ENCODE assay signal across 1 cellular context in the genomic region with DNA sequence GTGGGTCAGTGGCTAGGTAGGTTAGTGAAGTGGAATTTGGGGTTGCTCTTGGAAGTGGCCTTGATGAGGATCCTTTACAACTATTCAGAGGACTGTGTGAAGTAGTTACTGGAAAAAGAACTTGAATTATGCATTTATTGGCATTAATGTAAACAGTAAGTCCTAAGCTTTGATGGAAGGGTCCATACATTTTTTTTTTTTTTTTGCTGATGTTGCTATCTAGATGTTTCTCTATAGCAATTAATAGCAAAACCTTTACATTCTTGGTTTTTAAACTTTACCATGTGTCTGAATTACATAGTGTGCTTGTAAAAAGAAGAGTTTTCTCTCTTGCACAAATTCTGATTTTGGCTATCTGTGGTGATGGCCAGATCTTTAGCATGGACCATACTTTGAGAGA.
A peak's percentile ranks its signal among the peaks of the same experiment; 100 is the strongest.
TF ChIP-seq lines count a peak whose summit lies in the region.

No MANE protein-coding gene starts in this region.

TF ChIP-seq in A549, 52 proteins besides CTCF, POLR2A, EP300 and RAD21:
- TF ChIP-seq, protein P1, sequence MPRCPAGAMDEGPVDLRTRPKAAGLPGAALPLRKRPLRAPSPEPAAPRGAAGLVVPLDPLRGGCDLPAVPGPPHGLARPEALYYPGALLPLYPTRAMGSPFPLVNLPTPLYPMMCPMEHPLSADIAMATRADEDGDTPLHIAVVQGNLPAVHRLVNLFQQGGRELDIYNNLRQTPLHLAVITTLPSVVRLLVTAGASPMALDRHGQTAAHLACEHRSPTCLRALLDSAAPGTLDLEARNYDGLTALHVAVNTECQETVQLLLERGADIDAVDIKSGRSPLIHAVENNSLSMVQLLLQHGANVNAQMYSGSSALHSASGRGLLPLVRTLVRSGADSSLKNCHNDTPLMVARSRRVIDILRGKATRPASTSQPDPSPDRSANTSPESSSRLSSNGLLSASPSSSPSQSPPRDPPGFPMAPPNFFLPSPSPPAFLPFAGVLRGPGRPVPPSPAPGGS (IDR thresholded peaks at IDR 0.05), result no peak
- TF ChIP-seq RFX5 (IDR thresholded peaks at IDR 0.05) (no peak), HMGXB4 (CRISPR knock-in tag; IDR thresholded peaks at IDR 0.05; ENCODE audit: borderline replicate concordance) (no peak), CBX8 (IDR thresholded peaks at IDR 0.05) (no peak), MAFK (IDR thresholded peaks at IDR 0.05; ENCODE audit: partially characterized antibody) (peak; percentile 52)
- TF ChIP-seq, protein P2, sequence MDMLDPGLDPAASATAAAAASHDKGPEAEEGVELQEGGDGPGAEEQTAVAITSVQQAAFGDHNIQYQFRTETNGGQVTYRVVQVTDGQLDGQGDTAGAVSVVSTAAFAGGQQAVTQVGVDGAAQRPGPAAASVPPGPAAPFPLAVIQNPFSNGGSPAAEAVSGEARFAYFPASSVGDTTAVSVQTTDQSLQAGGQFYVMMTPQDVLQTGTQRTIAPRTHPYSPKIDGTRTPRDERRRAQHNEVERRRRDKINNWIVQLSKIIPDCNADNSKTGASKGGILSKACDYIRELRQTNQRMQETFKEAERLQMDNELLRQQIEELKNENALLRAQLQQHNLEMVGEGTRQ (IDR thresholded peaks at IDR 0.05), result no peak
